7 cellular contexts compared by ENCODE assay signal in the genomic region with DNA sequence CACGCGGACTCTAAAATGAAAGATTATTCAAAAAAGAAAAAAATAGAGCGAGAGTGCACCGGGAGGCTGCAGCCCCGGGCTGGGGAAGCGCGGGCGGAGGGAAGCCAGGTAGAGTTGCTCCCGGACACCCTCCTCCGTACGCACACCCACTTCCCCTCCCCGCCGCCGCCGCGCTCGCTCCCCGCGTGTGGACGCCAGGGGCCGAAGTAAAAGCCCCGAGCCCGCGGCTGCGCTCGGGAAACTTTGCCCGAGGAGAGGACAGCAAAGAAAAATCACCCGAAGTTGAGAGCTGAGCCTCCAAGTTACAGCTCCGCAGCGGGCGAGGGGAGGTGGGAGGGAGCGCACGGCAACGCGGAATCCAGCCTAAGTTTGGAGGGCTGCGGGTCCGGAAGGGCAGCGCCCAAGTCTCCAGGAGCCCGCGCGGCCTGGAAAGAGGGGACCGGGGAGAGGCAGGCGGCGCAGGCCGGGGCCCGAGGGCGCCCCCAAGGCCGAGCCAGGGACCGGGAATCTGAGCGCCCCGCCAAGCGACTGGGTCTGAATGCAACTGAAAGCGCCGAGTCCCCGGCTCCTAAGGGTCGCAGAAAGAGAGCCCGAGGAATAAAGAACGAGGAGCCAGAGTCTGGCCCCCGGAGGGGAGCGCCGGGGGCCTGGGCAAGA. TPM values are rescaled to one million over a fixed set of nuclear protein-coding genes. Genes with fewer than 3 reads are reported as not detected.
DNase-seq lines count a peak whose midpoint lies in the region; ATAC-seq and TF ChIP-seq lines count a peak whose summit lies in the region.

No MANE protein-coding gene starts in this region.

- peak overlapping the region in 1 of 2 experiments; percentile 46; a peak in 1 of 4 replicates for H3K27ac ChIP-seq in SK-N-SH (ENCODE audit: low read depth in 2 of 2, low read length in 1 of 2)

- H3K4me1 ChIP-seq in SK-N-SH (ENCODE audit: control insufficient read depth in 1 of 2, insufficient read depth in 2 of 2, low read depth in 1 of 2, low read length in 1 of 2) = peaks cover 6 to 35% of the 10 kb centered on the region in 2 experiments; a peak in 1 of 4 replicates
- H3K4me1 ChIP-seq in mucosa of stomach (ENCODE audit: control insufficient read depth, insufficient read depth, low read length) = peaks cover 7% of the 10 kb centered on the region

- peaks cover 37% of the 10 kb centered on the region for H3K27me3 Mint-ChIP-seq in HFFc6 (ENCODE audit: insufficient read depth)
- peaks cover 6% of the 10 kb centered on the region for H3K27me3 Mint-ChIP-seq in endothelial cell (ENCODE audit: unreplicated experiment)

- no peaks in the 10 kb centered on the region for H3K36me3 Mint-ChIP-seq in HFFc6 (ENCODE audit: low read depth)
- no peaks in the 10 kb centered on the region for H3K36me3 Mint-ChIP-seq in endothelial cell (ENCODE audit: low read depth, unreplicated experiment)

- no peaks in the 10 kb centered on the region for H3K9me2 ChIP-seq in SK-N-SH

- no peak for TF ChIP-seq EP300 in SK-N-SH (IDR thresholded peaks at IDR 0.05; ENCODE audit: borderline replicate concordance in 1 of 2, low read depth in 1 of 2, low read length in 1 of 2)

- ATAC-seq in GM18511 (IDR thresholded peaks at IDR 0.05; ENCODE audit: unreplicated experiment) = no peak
- no peak for ATAC-seq in HG03457 (IDR thresholded peaks at IDR 0.05; ENCODE audit: unreplicated experiment)

- H3K27ac Mint-ChIP-seq in HFFc6 (no peak overlapping the region), endothelial cell (ENCODE audit: unreplicated experiment) (no peak overlapping the region)

- H3K36me3 ChIP-seq in SK-N-SH (replicated peaks in 1 of 2; ENCODE audit: control insufficient read depth in 1 of 2, insufficient read depth in 2 of 2, low read length in 1 of 2) (no peaks in the 10 kb centered on the region), mucosa of stomach (ENCODE audit: control insufficient read depth, insufficient read depth, low read length) (no peaks in the 10 kb centered on the region)

- H3K9ac ChIP-seq in SK-N-SH (peak overlapping the region; percentile 55; the same call in 1 of the 2 replicates), mucosa of stomach (ENCODE audit: low read length) (peak overlapping the region; percentile 62)

- peak overlapping the region; percentile 75 to 91 for H3K4me3 ChIP-seq in SK-N-SH (ENCODE audit: low read depth in 2 of 2, low read length in 1 of 2)
- peak overlapping the region; percentile 23 for H3K4me3 ChIP-seq in mucosa of stomach (ENCODE audit: low read length)

- peaks cover 27% of the 10 kb centered on the region for H3K27me3 ChIP-seq in SK-N-SH (ENCODE audit: insufficient read depth)
- H3K27me3 ChIP-seq in mucosa of stomach (ENCODE audit: control insufficient read depth, insufficient read depth, low read length) = peaks cover 44% of the 10 kb centered on the region

- no peaks in the 10 kb centered on the region for H3K9me3 Mint-ChIP-seq in HFFc6
- no peaks in the 10 kb centered on the region for H3K9me3 Mint-ChIP-seq in endothelial cell (ENCODE audit: unreplicated experiment)

- peak overlapping the region; percentile 90 for H3K4me3 Mint-ChIP-seq in HFFc6
- H3K4me3 Mint-ChIP-seq in endothelial cell (ENCODE audit: unreplicated experiment) = peak overlapping the region; percentile 89

- peak overlapping the region; percentile 90 for H2AFZ ChIP-seq in SK-N-SH (ENCODE audit: low read depth)

- DNase-seq in GM03348 (ENCODE audit: low spot score) (peak; percentile 44), HFFc6 (no peak), SK-N-SH (peak; percentile 47), endothelial cell (ENCODE audit: low spot score) (peak; percentile 70)

- H3K9me3 ChIP-seq in SK-N-SH = no peaks in the 10 kb centered on the region
- H3K9me3 ChIP-seq in mucosa of stomach (ENCODE audit: control insufficient read depth, low read length) = no peaks in the 10 kb centered on the region

- CTCF ChIA-PET in SK-N-SH (lab: Yijun Ruan, JAX) = interaction anchor here (1.3 to 1.5 kb wide), 2 partner anchors 15 to 27 kb away, joined by 3 to 10 read pairs; no protein-coding TSS in a partner anchor

- H3F3A ChIP-seq in SK-N-SH (replicated peaks; ENCODE audit: insufficient read depth) = peaks cover 9% of the 10 kb centered on the region

- H3K4me2 ChIP-seq in SK-N-SH = peak overlapping the region; percentile 91

- 0 out of 2 replicates have a peak, but pooled peaks have one; percentile 13 for TF ChIP-seq CTCF in HFFc6 (IDR thresholded peaks at IDR 0.05)
- peak; percentile 12; the same call in 1 of the 2 replicates for TF ChIP-seq CTCF in SK-N-SH (IDR thresholded peaks at IDR 0.05)
- TF ChIP-seq CTCF in endothelial cell (IDR thresholded peaks at IDR 0.05; ENCODE audit: unreplicated experiment) = no peak

- WGBS in SK-N-SH (ENCODE audit: low lambda C conversion rate) = 2% methylated on average over 20 of the region's 61 CpGs

- peaks cover 27% of the 10 kb centered on the region for H3K79me2 ChIP-seq in SK-N-SH (ENCODE audit: insufficient read depth)

- no peak for TF ChIP-seq RAD21 in SK-N-SH (IDR thresholded peaks at IDR 0.05; ENCODE audit: low read length)

- peaks cover 26% of the 10 kb centered on the region for H3K4me1 Mint-ChIP-seq in HFFc6 (ENCODE audit: low read depth)
- peaks cover 5% of the 10 kb centered on the region for H3K4me1 Mint-ChIP-seq in endothelial cell (ENCODE audit: unreplicated experiment)

- no peaks in the 10 kb centered on the region for H4K20me1 ChIP-seq in SK-N-SH (ENCODE audit: insufficient read depth)

- POLR2A ChIA-PET in SK-N-SH (lab: Yijun Ruan, JAX) = no interaction called here

TF ChIP-seq in SK-N-SH, 30 proteins besides CTCF, POLR2A, EP300 and RAD21:
- TF ChIP-seq EZH2phosphoT487 (IDR thresholded peaks at IDR 0.05; ENCODE audit: borderline replicate concordance, low read depth) = no peak
- no peak for TF ChIP-seq FOSL2 (IDR thresholded peaks at IDR 0.05; ENCODE audit: borderline replicate concordance, low read depth)
- TF ChIP-seq SMC3 (IDR thresholded peaks at IDR 0.05; ENCODE audit: low read depth, low read length) = no peak
- no peak for TF ChIP-seq RFX5 (IDR thresholded peaks at IDR 0.05; ENCODE audit: low read length)
- TF ChIP-seq, protein P1, sequence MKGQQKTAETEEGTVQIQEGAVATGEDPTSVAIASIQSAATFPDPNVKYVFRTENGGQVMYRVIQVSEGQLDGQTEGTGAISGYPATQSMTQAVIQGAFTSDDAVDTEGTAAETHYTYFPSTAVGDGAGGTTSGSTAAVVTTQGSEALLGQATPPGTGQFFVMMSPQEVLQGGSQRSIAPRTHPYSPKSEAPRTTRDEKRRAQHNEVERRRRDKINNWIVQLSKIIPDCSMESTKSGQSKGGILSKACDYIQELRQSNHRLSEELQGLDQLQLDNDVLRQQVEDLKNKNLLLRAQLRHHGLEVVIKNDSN (IDR thresholded peaks at IDR 0.05; ENCODE audit: borderline replicate concordance, low read depth) = no peak
- no peak for TF ChIP-seq MEF2A (IDR thresholded peaks at IDR 0.05; ENCODE audit: borderline replicate concordance, low read depth)
- TF ChIP-seq SIN3A (IDR thresholded peaks at IDR 0.05; ENCODE audit: borderline replicate concordance, low read depth, low read length) = no peak; the same call in 1 of the 2 replicates
- TF ChIP-seq GABPA (IDR thresholded peaks at IDR 0.05; ENCODE audit: low read depth) = 0 out of 2 replicates have a peak, but pooled peaks have one; percentile 16
TF ChIP-seq in SK-N-SH: peak in this region for 1.

RNA-seq across cellular contexts. Expression of a gene that starts 0.7 kb away (rescaled TPM):
- total RNA-seq in HFFc6 (2021; fragmentation: NEBNext Ultra II Directional; extraction: Animal tissue kit (Norgen Biotek cat#: 25700)) = 1 to 10 TPM; 1.1 to 3.0 (median 1.9) TPM
- 1.9 and 2.4 TPM in 2 replicates for polyA plus RNA-seq in SK-N-SH (2012; rRNA removed)
- 1.8 and 2.3 TPM in 2 replicates for polyA plus RNA-seq in SK-N-SH (2012; cell fraction: cytosol; rRNA removed)
- 3.6 and 5.5 TPM in 2 replicates for polyA plus RNA-seq in SK-N-SH (2012; cell fraction: nucleus; rRNA removed)
- total RNA-seq in endothelial cell (ENCODE audit: unreplicated experiment) = 9.6 TPM
